ENCODE assay signal across 34 cellular contexts in genomic region chr2:68416081-68416675, GRCh38. TPM values are rescaled to one million over a fixed set of nuclear protein-coding genes. Genes with fewer than 3 reads are reported as not detected.
DNase-seq lines count a peak whose midpoint lies in the region; ATAC-seq and TF ChIP-seq lines count a peak whose summit lies in the region.
"Had no signal": no experiment of that assay in that cellular context is flagged by ENCODE, and none has a peak within 500 bp of the region (broad histone marks: within the 10 kb centered on the region; RNA-seq: fewer than 3 reads in every experiment).

No MANE protein-coding gene starts in this region.

- TF ChIP-seq CTCF in cardiac muscle cell (IDR thresholded peaks at IDR 0.05; ENCODE audit: low read depth, low read length), result no peak
- no peak for TF ChIP-seq CTCF in esophagus squamous epithelium (IDR thresholded peaks at IDR 0.05)

- H3K36me3 ChIP-seq in cardiac muscle cell (no peaks in the 10 kb centered on the region), esophagus squamous epithelium (no peaks in the 10 kb centered on the region)
- H3K36me3 ChIP-seq: adrenal gland, colonic mucosa, stomach, tibial nerve, WERI-Rb-1 had no signal

- DNase-seq in cardiac muscle cell (ENCODE audit: low read depth in 1 of 2, low spot score in 1 of 2), result no peak
- DNase-seq in Right ventricle myocardium inferior (ENCODE audit: missing footprints), result no peak
- peak; percentile 56 for DNase-seq in NCI-H345 treated with DMSO at 0.1 percent for 48 hours (lab: John Stamatoyannopoulos, UW; ENCODE audit: unreplicated experiment)
- DNase-seq in esophagus squamous epithelium (lab: John Stamatoyannopoulos, UW), result no peak
- no peak for DNase-seq in stimulated activated effector memory CD8-positive, alpha-beta T cell treated with anti-CD3 and anti-CD28 coated beads, Interleukin-12 subunit alpha, Interleukin-12 subunit beta, amount 100 ng/mL, for 72 hours (ENCODE audit: low spot score in 2 of 2)
- DNase-seq in head of caudate nucleus, result no peak
- DNase-seq: ACHN; activated CD4-positive, alpha-beta T cell treated with anti-CD3 and anti-CD28 coated beads, Interleukin-2, amount 10 ng/mL, durations not matched to agents 7 days and 5 days; activated naive CD4-positive, alpha-beta T cell treated with anti-CD3 and anti-CD28 coated beads for 36 hours; adrenal gland; colonic mucosa; DMS53; effector CD8-positive, alpha-beta T cell; foreskin fibroblast; H7; left colon; mesenchymal stem cell; NCI-H1092; NCI-H510A; NK-92 treated with Interleukin-12 subunit alpha and Interleukin-12 subunit beta, amount 100 ng/mL, for 24 hours; nucleus accumbens; PC-9; SHP77; stomach; T1000; WERI-Rb-1 had no signal

- intact Hi-C loops in Right ventricle myocardium inferior (cut with DNase I) (no loop called here), esophagus squamous epithelium (cut with DNase I) (no loop called here), head of caudate nucleus (cut with DNase I) (no loop called here)

- no peak overlapping the region for H3K27ac Mint-ChIP-seq in stimulated activated effector memory CD8-positive, alpha-beta T cell treated with anti-CD3 and anti-CD28 coated beads, Interleukin-12 subunit alpha, Interleukin-12 subunit beta, amount 100 ng/mL, for 72 hours
- H3K27ac Mint-ChIP-seq: activated CD4-positive, alpha-beta T cell treated with anti-CD3 and anti-CD28 coated beads, Interleukin-2, amount 10 ng/mL, durations not matched to agents 7 days and 5 days; activated naive CD4-positive, alpha-beta T cell treated with anti-CD3 and anti-CD28 coated beads for 36 hours had no signal

- ATAC-seq in Right ventricle myocardium inferior, result no peak
- no peak for ATAC-seq in stimulated activated effector memory CD8-positive, alpha-beta T cell treated with anti-CD3 and anti-CD28 coated beads, Interleukin-12 subunit alpha, Interleukin-12 subunit beta, amount 100 ng/mL, for 72 hours
- ATAC-seq: left colon had no signal

- H3K9me3 Mint-ChIP-seq in stimulated activated effector memory CD8-positive, alpha-beta T cell treated with anti-CD3 and anti-CD28 coated beads, Interleukin-12 subunit alpha, Interleukin-12 subunit beta, amount 100 ng/mL, for 72 hours, result no peaks in the 10 kb centered on the region
- H3K9me3 Mint-ChIP-seq: activated CD4-positive, alpha-beta T cell treated with anti-CD3 and anti-CD28 coated beads, Interleukin-2, amount 10 ng/mL, durations not matched to agents 7 days and 5 days; activated naive CD4-positive, alpha-beta T cell treated with anti-CD3 and anti-CD28 coated beads for 36 hours had no signal

- H3K4me3 Mint-ChIP-seq in stimulated activated effector memory CD8-positive, alpha-beta T cell treated with anti-CD3 and anti-CD28 coated beads, Interleukin-12 subunit alpha, Interleukin-12 subunit beta, amount 100 ng/mL, for 72 hours, result no peak overlapping the region
- H3K4me3 Mint-ChIP-seq: activated CD4-positive, alpha-beta T cell treated with anti-CD3 and anti-CD28 coated beads, Interleukin-2, amount 10 ng/mL, durations not matched to agents 7 days and 5 days; activated naive CD4-positive, alpha-beta T cell treated with anti-CD3 and anti-CD28 coated beads for 36 hours; brain had no signal

- peaks cover 68% of the 10 kb centered on the region for H3K4me1 Mint-ChIP-seq in stimulated activated effector memory CD8-positive, alpha-beta T cell treated with anti-CD3 and anti-CD28 coated beads, Interleukin-12 subunit alpha, Interleukin-12 subunit beta, amount 100 ng/mL, for 72 hours

- no peaks in the 10 kb centered on the region for H3K27me3 ChIP-seq in cardiac muscle cell
- H3K27me3 ChIP-seq in esophagus squamous epithelium, result no peaks in the 10 kb centered on the region
- H3K27me3 ChIP-seq: adrenal gland, colonic mucosa, hepatocyte, stomach, tibial nerve had no signal

- H3K36me3 Mint-ChIP-seq in stimulated activated effector memory CD8-positive, alpha-beta T cell treated with anti-CD3 and anti-CD28 coated beads, Interleukin-12 subunit alpha, Interleukin-12 subunit beta, amount 100 ng/mL, for 72 hours, result no peaks in the 10 kb centered on the region
- H3K36me3 Mint-ChIP-seq: brain had no signal

- peak overlapping the region; percentile 89 for H3K27ac ChIP-seq in cardiac muscle cell
- peak overlapping the region in 3 of 4 donors; percentile 23 to 58 (median 27) for H3K27ac ChIP-seq in esophagus squamous epithelium
- H3K27ac ChIP-seq in temporal lobe (ENCODE audit: low read depth, low read length), result peak overlapping the region; percentile 44
- H3K27ac ChIP-seq: adrenal gland, colonic mucosa, hepatocyte, PC-9, stomach, tibial nerve, WERI-Rb-1 had no signal

- H3K4me3 ChIP-seq in cardiac muscle cell (no peak overlapping the region), esophagus squamous epithelium (no peak overlapping the region)
- H3K4me3 ChIP-seq: adrenal gland, colonic mucosa, hepatocyte, PC-9, stomach, tibial nerve had no signal

- H3K4me1 ChIP-seq in cardiac muscle cell (ENCODE audit: low read depth) (peaks cover 56% of the 10 kb centered on the region), esophagus squamous epithelium (peaks cover 5 to 33% (median 10%) of the 10 kb centered on the region in 3 donors)
- H3K4me1 ChIP-seq: adrenal gland, colonic mucosa, stomach had no signal

- no peaks in the 10 kb centered on the region for H3K9me3 ChIP-seq in cardiac muscle cell (ENCODE audit: low read depth)
- no peaks in the 10 kb centered on the region for H3K9me3 ChIP-seq in esophagus squamous epithelium
- H3K9me3 ChIP-seq: adrenal gland, colonic mucosa, stomach, tibial nerve had no signal

- no peak for TF ChIP-seq POLR2A in esophagus squamous epithelium (IDR thresholded peaks at IDR 0.05)

- WGBS in esophagus squamous epithelium, 2 donors, result 38 to 74% methylated on average over 5 of the region's 9 CpGs

RNA-seq across cellular contexts. Expression of gene FBXO48, which starts 50.9 kb away (rescaled TPM):
- total RNA-seq in cardiac muscle cell, result 0.46 and 0.66 TPM in 2 replicates
- 0.50 and 1.3 TPM in 2 replicates for polyA plus RNA-seq in cardiac muscle cell
- total RNA-seq in Right ventricle myocardium inferior, result 1.1 TPM
- under 1 TPM; 0.61 to 0.95 (median 0.64) TPM for total RNA-seq in esophagus squamous epithelium
- total RNA-seq in temporal lobe, result 0.49 TPM
- total RNA-seq: G401 had no signal

RNA-seq across cellular contexts. Expression of gene PLEK, which starts 51.1 kb away (rescaled TPM):
- total RNA-seq in cardiac muscle cell, result not detected in 2 replicates
- polyA plus RNA-seq in cardiac muscle cell, result 0.21 TPM in 1 of 2 replicates, not detected in the other
- total RNA-seq in Right ventricle myocardium inferior, result 7.2 TPM
- 1 to 10 TPM in 3 of 4 donors, under 1 TPM in 1; 0.34 to 8.2 (median 3.4) TPM for total RNA-seq in esophagus squamous epithelium
- total RNA-seq in temporal lobe, result 1.7 TPM
- total RNA-seq: epithelial cell of proximal tubule, G401, H7, myocyte, PC-9 had no signal
- polyA plus RNA-seq: BJ had no signal

RNA-seq across cellular contexts. Expression of gene APLF, which starts 51.2 kb away (rescaled TPM):
- total RNA-seq in cardiac muscle cell (4.3 and 5.9 TPM in 2 replicates), Right ventricle myocardium inferior (3.8 TPM), esophagus squamous epithelium (1 to 10 TPM; 3.2 to 9.5 (median 4.7) TPM), temporal lobe (4.7 TPM)
- 3.1 and 5.3 TPM in 2 replicates for polyA plus RNA-seq in cardiac muscle cell

Comparison
In these comparisons a context has a peak if more than half of its experiments do, and no peak if none do; other contexts are left out.
1. H3K27ac ChIP-seq: peak in every context shown above with its lines; median percentile 89 in cardiac muscle cell; 44 in temporal lobe; 27 in esophagus squamous epithelium.